In genomic region chr9:129346046-129346445, GRCh38 we compare ENCODE assay signal across 21 cellular contexts.
DNase-seq lines count a peak whose midpoint lies in the region; ATAC-seq and TF ChIP-seq lines count a peak whose summit lies in the region.
"Had no signal": no experiment of that assay in that cellular context is flagged by ENCODE, and none has a peak within 500 bp of the region (broad histone marks: within the 10 kb centered on the region; RNA-seq: fewer than 3 reads in every experiment).

No MANE protein-coding gene starts in this region.

- no peak overlapping the region for H2BK120ac ChIP-seq in trophoblast cell (ENCODE audit: insufficient read depth, low read length, poor library complexity)

- ATAC-seq in SK-N-SH treated with all-trans-retinoic acid at 6 μM for 48 hours (no peak), GM23338 (no peak)

- H3K4me1 Mint-ChIP-seq in GM23338 = peaks cover 20% of the 10 kb centered on the region

- no peak overlapping the region for H4K12ac ChIP-seq in trophoblast cell (ENCODE audit: low read depth, low read length)

- H3K9me2 ChIP-seq in SK-N-SH = no peaks in the 10 kb centered on the region
- H3K9me2 ChIP-seq in GM23338 (ENCODE audit: insufficient read depth) = no peaks in the 10 kb centered on the region

- H2AFZ ChIP-seq in SK-N-SH (ENCODE audit: low read depth) (no peak overlapping the region), trophoblast cell (ENCODE audit: insufficient read depth, low read length, poor library complexity) (no peak overlapping the region), GM23338 (no peak overlapping the region)

- no peak overlapping the region for H3K27ac ChIP-seq in SK-N-SH (ENCODE audit: low read depth in 2 of 2, low read length in 1 of 2)
- peak overlapping the region in 51 of 59 donors; percentile 1 to 88 (median 72) for H3K27ac ChIP-seq in dorsolateral prefrontal cortex
- no peak overlapping the region for H3K27ac ChIP-seq in trophoblast cell (ENCODE audit: low read depth, low read length)
- H3K27ac ChIP-seq in GM23338 (ENCODE audit: low read depth) = no peak overlapping the region
- H3K27ac ChIP-seq in coronary artery = peak overlapping the region in 1 of 2 donors; percentile 18
- H3K27ac ChIP-seq: 22Rv1 had no signal

- no peaks in the 10 kb centered on the region for H4K20me1 ChIP-seq in SK-N-SH (ENCODE audit: insufficient read depth)
- H4K20me1 ChIP-seq in GM23338 (replicated peaks; ENCODE audit: insufficient read depth) = no peaks in the 10 kb centered on the region

- H3K27me3 ChIP-seq in SK-N-SH (ENCODE audit: insufficient read depth) (no peaks in the 10 kb centered on the region), H7 (ENCODE audit: control insufficient read depth, insufficient read depth, low read length) (no peaks in the 10 kb centered on the region), dorsolateral prefrontal cortex (no peaks in the 10 kb centered on the region), trophoblast cell (ENCODE audit: insufficient read depth, low read length) (no peaks in the 10 kb centered on the region), GM23338 (ENCODE audit: insufficient read depth) (no peaks in the 10 kb centered on the region)

- H3K9me3 Mint-ChIP-seq in GM23338 = no peaks in the 10 kb centered on the region
- H3K9me3 Mint-ChIP-seq: activated naive CD4-positive, alpha-beta T cell treated with anti-CD3 and anti-CD28 coated beads for 36 hours; activated T-helper 1 cell treated with anti-CD3 and anti-CD28 coated beads, Interleukin-12 subunit alpha, Interleukin-12 subunit beta, Interleukin-2, Interleukin-4 antibody, amounts not matched to agents 30 ng/mL and 10 ng/mL and 1 ng/mL, durations not matched to agents 14 hours and 24 hours and 36 hours; CD4-positive, alpha-beta T cell; mesothelial cell of epicardium had no signal

- no peak overlapping the region for H3K27ac Mint-ChIP-seq in GM23338
- H3K27ac Mint-ChIP-seq: activated T-helper 1 cell treated with anti-CD3 and anti-CD28 coated beads, Interleukin-12 subunit alpha, Interleukin-12 subunit beta, Interleukin-2, Interleukin-4 antibody, amounts not matched to agents 30 ng/mL and 10 ng/mL and 1 ng/mL, durations not matched to agents 14 hours and 24 hours and 36 hours; mesothelial cell of epicardium had no signal

- H3K4me2 ChIP-seq in SK-N-SH (no peak overlapping the region), trophoblast cell (ENCODE audit: low read length) (no peak overlapping the region), GM23338 (no peak overlapping the region)

- DNase-seq in SK-N-SH (peak; percentile 2), H7 (peak; percentile 9), dorsolateral prefrontal cortex (no peak), trophoblast cell (no peak), GM23338 (ENCODE audit: low spot score) (no peak), coronary artery (ENCODE audit: low spot score) (no peak), NOMO-1 treated with DMSO at 0.1 percent for 48 hours (lab: John Stamatoyannopoulos, UW; ENCODE audit: unreplicated experiment) (no peak)
- DNase-seq: anterior cingulate cortex, cortex of kidney, esophagus squamous epithelium, Karpas-422, naive B cell, NCI-H1436 treated with DMSO at 0.1 percent for 48 hours, NCI-H446 treated with DMSO at 0.1 percent for 48 hours, OCI-M1 had no signal

- no peaks in the 10 kb centered on the region for H3K36me3 ChIP-seq in SK-N-SH (replicated peaks in 1 of 2; ENCODE audit: control insufficient read depth in 1 of 2, insufficient read depth in 2 of 2, low read length in 1 of 2)
- no peaks in the 10 kb centered on the region for H3K36me3 ChIP-seq in H7 (replicated peaks; ENCODE audit: control insufficient read depth, insufficient read depth, low read length)
- H3K36me3 ChIP-seq in trophoblast cell (ENCODE audit: control insufficient read depth in 1 of 2, insufficient read depth in 2 of 2, low read length in 2 of 2) = no peaks in the 10 kb centered on the region
- no peaks in the 10 kb centered on the region for H3K36me3 ChIP-seq in GM23338 (ENCODE audit: insufficient read depth)

- intact Hi-C loops in dorsolateral prefrontal cortex (cut with DNase I) = no loop called here

- WGBS in SK-N-SH (ENCODE audit: low lambda C conversion rate) = 95% methylated on average over 8 of the region's 8 CpGs
- no CpG with 5 or more reads among the region's 8 CpGs for WGBS in trophoblast cell (ENCODE audit: extremely low coverage, insufficient coverage, insufficient read length)

- TF ChIP-seq CTCF in SK-N-SH (IDR thresholded peaks at IDR 0.05) (no peak), dorsolateral prefrontal cortex (IDR thresholded peaks at IDR 0.05 in 54 of 56, conservative IDR thresholded peaks at IDR 0.05 in 2 of 56; ENCODE audit: low read depth in 1 of 56, partially characterized antibody in 56 of 56) (no peak), GM23338 (conservative IDR thresholded peaks at IDR 0.05; ENCODE audit: low read depth in 2 of 2) (no peak), coronary artery (IDR thresholded peaks at IDR 0.05) (no peak)

- no peak overlapping the region for H3K18ac ChIP-seq in trophoblast cell (ENCODE audit: low read length)

- no peak for TF ChIP-seq EP300 in SK-N-SH (IDR thresholded peaks at IDR 0.05; ENCODE audit: borderline replicate concordance in 1 of 2, low read depth in 1 of 2, low read length in 1 of 2)

- no peak overlapping the region for H3K4ac ChIP-seq in trophoblast cell (ENCODE audit: low read depth, low read length)

- CTCF ChIA-PET in SK-N-SH (lab: Yijun Ruan, JAX) = no interaction called here

- peaks cover 8% of the 10 kb centered on the region for H3K27me3 Mint-ChIP-seq in GM23338 (ENCODE audit: insufficient read depth, low read depth, poor library complexity)
- H3K27me3 Mint-ChIP-seq: CD4-positive, alpha-beta T cell had no signal

- POLR2A ChIA-PET in SK-N-SH (lab: Yijun Ruan, JAX) = no interaction called here

- no peak for TF ChIP-seq RAD21 in SK-N-SH (IDR thresholded peaks at IDR 0.05; ENCODE audit: low read length)

- peaks cover 11% of the 10 kb centered on the region for H3K79me1 ChIP-seq in trophoblast cell (ENCODE audit: low read length)

- no peak overlapping the region for H3K23ac ChIP-seq in trophoblast cell (ENCODE audit: low read length)

- no peak overlapping the region for H4K91ac ChIP-seq in trophoblast cell (ENCODE audit: low read depth, low read length)

- no peak overlapping the region for H2BK5ac ChIP-seq in trophoblast cell (ENCODE audit: low read depth, low read length, poor library complexity)

- peaks cover 8% of the 10 kb centered on the region; the same call in 2 of the 3 replicates for H3K36me3 Mint-ChIP-seq in GM23338 (ENCODE audit: low read depth)
- H3K36me3 Mint-ChIP-seq: naive B cell had no signal

- H3K9me3 ChIP-seq in SK-N-SH (no peaks in the 10 kb centered on the region), trophoblast cell (ENCODE audit: insufficient read depth, low read depth, low read length) (peaks cover 2% of the 10 kb centered on the region)
- H3K9me3 ChIP-seq: esophagus squamous epithelium had no signal

- H3K79me2 ChIP-seq in SK-N-SH (ENCODE audit: insufficient read depth) (no peaks in the 10 kb centered on the region), trophoblast cell (ENCODE audit: control insufficient read depth, insufficient read depth, low read length, poor library complexity) (no peaks in the 10 kb centered on the region), GM23338 (replicated peaks; ENCODE audit: insufficient read depth) (no peaks in the 10 kb centered on the region)

- H2AK5ac ChIP-seq in trophoblast cell (ENCODE audit: low read length) = no peak overlapping the region

- H3K14ac ChIP-seq in trophoblast cell (ENCODE audit: low read length) = no peak overlapping the region

- peak overlapping the region; percentile 61 for H2BK12ac ChIP-seq in trophoblast cell (ENCODE audit: low read length)

- H3K4me3 Mint-ChIP-seq in GM23338 = no peak overlapping the region
- H3K4me3 Mint-ChIP-seq: activated T-helper 1 cell treated with anti-CD3 and anti-CD28 coated beads, Interleukin-12 subunit alpha, Interleukin-12 subunit beta, Interleukin-2, Interleukin-4 antibody, amounts not matched to agents 30 ng/mL and 10 ng/mL and 1 ng/mL, durations not matched to agents 14 hours and 24 hours and 36 hours; CD4-positive, alpha-beta T cell; mesothelial cell of epicardium had no signal

- H3F3A ChIP-seq in SK-N-SH (replicated peaks; ENCODE audit: insufficient read depth) = no peaks in the 10 kb centered on the region
- H3F3A ChIP-seq in GM23338 (replicated peaks; ENCODE audit: low read depth) = no peaks in the 10 kb centered on the region

- H3K4me1 ChIP-seq in SK-N-SH (ENCODE audit: control insufficient read depth in 1 of 2, insufficient read depth in 2 of 2, low read depth in 1 of 2, low read length in 1 of 2) = no peaks in the 10 kb centered on the region; a peak in 1 of 4 replicates
- H3K4me1 ChIP-seq in trophoblast cell (ENCODE audit: control insufficient read depth in 1 of 2, insufficient read depth in 2 of 2, low read length in 2 of 2) = peaks cover 3 to 10% of the 10 kb centered on the region in 2 experiments
- peaks cover 7% of the 10 kb centered on the region for H3K4me1 ChIP-seq in GM23338 (ENCODE audit: insufficient read depth)

- H3K4me3 ChIP-seq in SK-N-SH (ENCODE audit: low read depth in 2 of 2, low read length in 1 of 2) (no peak overlapping the region), H7 (ENCODE audit: insufficient read depth, low read depth, low read length) (no peak overlapping the region), dorsolateral prefrontal cortex (no peak overlapping the region), trophoblast cell (ENCODE audit: low read depth, low read length) (no peak overlapping the region), GM23338 (no peak overlapping the region), coronary artery (no peak overlapping the region)
- H3K4me3 ChIP-seq: esophagus squamous epithelium had no signal

- H4K8ac ChIP-seq in trophoblast cell (ENCODE audit: low read depth, low read length) = no peak overlapping the region

- H3K9ac ChIP-seq in SK-N-SH (no peak overlapping the region), trophoblast cell (ENCODE audit: low read length) (no peak overlapping the region)

TF ChIP-seq in SK-N-SH, 30 proteins besides CTCF, POLR2A, EP300 and RAD21 (continues in another document):
- TF ChIP-seq GABPA (IDR thresholded peaks at IDR 0.05; ENCODE audit: low read depth) (no peak), RXRA (IDR thresholded peaks at IDR 0.05; ENCODE audit: borderline replicate concordance, low read depth) (no peak), NFIC (IDR thresholded peaks at IDR 0.05; ENCODE audit: borderline replicate concordance) (no peak), CHD2 (IDR thresholded peaks at IDR 0.05; ENCODE audit: low read length, partially characterized antibody) (no peak)

TF ChIP-seq in SK-N-SH treated with all-trans-retinoic acid at 6 μM for 48 hours, 23 proteins besides CTCF, POLR2A, EP300 and RAD21 (continues in another document):
- TF ChIP-seq ZC3H10 (CRISPR knock-in tag; IDR thresholded peaks at IDR 0.05) = no peak
- TF ChIP-seq ARNTL (CRISPR knock-in tag; IDR thresholded peaks at IDR 0.05; ENCODE audit: borderline replicate concordance, low read depth) = no peak
- no peak for TF ChIP-seq TCF4 (CRISPR knock-in tag; IDR thresholded peaks at IDR 0.05; ENCODE audit: borderline replicate concordance)

TF ChIP-seq in GM23338, 12 proteins besides CTCF, POLR2A, EP300 and RAD21 (continues in another document):
- TF ChIP-seq ZNF114 (CRISPR knock-in tag; IDR thresholded peaks at IDR 0.05) = no peak
- no peak for TF ChIP-seq EZH2 (IDR thresholded peaks at IDR 0.05; ENCODE audit: low read depth, unreplicated experiment)
- no peak for TF ChIP-seq NANOG (IDR thresholded peaks at IDR 0.05; ENCODE audit: borderline replicate concordance)
- no peak for TF ChIP-seq EZH2phosphoT487 (IDR thresholded peaks at IDR 0.05; ENCODE audit: unreplicated experiment)

Comparison
In these comparisons a context has a peak if more than half of its experiments do, and no peak if none do; other contexts are left out.
1. DNase-seq: peak in SK-N-SH (single experiment) and H7 (single experiment); none in dorsolateral prefrontal cortex (0 of 10), trophoblast cell (0 of 2), GM23338 (single experiment), coronary artery (single experiment) and NOMO-1 treated with DMSO at 0.1 percent for 48 hours (single experiment).
2. H3K27ac ChIP-seq: peak in dorsolateral prefrontal cortex (51 of 59); none in SK-N-SH (0 of 2), trophoblast cell (single experiment) and GM23338 (single experiment).